In the genomic region with DNA sequence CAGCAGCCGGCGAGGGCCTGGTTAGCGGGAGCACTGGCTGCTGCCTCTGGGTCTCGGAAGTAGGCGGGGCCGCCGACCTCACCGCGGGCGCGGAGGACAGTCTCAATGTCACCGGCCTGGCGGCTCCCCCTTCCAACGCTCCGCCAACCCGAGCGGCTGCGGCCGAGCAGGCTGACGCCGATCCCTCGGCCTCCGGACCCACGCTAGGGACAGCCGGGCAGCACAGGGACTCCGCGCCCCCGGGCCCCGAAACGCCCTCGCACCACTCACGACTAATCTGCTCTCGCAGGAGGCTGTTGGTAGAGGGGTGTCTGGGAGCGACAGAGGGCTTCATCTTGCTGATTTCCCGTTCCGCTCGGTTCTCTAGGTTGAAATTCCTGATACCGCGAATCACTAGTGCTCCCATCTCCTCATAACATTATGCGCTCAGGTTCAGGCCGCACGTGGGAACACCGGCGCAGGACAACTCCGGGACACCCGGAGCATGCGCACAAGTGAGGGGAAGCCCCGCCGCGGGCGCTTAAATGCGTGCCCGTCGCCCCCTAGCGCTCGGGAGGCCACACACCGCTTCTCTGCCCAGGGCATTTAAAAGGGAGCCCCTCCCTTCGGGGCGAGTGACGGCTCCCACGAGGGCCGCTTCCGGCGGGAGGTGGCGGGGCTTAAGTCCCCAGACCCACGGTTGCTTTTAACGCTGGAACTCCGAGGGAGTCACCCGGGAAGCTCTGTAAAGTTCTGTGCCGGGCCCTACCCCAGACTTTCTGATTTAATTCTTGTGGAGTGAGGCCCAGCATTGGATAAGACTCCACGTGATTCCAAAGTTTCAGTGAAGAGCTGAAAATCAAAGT, we compare ENCODE assay signal across 1 cellular context.
A peak's percentile ranks its signal among the peaks of the same experiment; 100 is the strongest.
TF ChIP-seq lines count a peak whose summit lies in the region.

A gene (minus strand): TSS at position 496 of the 845 bp plus-strand sequence. CDS start 90 bp downstream, at position 406.

TF ChIP-seq in GM12878, 131 proteins besides CTCF, POLR2A, EP300 and RAD21 (continues in another document):
- TF ChIP-seq, protein P1, sequence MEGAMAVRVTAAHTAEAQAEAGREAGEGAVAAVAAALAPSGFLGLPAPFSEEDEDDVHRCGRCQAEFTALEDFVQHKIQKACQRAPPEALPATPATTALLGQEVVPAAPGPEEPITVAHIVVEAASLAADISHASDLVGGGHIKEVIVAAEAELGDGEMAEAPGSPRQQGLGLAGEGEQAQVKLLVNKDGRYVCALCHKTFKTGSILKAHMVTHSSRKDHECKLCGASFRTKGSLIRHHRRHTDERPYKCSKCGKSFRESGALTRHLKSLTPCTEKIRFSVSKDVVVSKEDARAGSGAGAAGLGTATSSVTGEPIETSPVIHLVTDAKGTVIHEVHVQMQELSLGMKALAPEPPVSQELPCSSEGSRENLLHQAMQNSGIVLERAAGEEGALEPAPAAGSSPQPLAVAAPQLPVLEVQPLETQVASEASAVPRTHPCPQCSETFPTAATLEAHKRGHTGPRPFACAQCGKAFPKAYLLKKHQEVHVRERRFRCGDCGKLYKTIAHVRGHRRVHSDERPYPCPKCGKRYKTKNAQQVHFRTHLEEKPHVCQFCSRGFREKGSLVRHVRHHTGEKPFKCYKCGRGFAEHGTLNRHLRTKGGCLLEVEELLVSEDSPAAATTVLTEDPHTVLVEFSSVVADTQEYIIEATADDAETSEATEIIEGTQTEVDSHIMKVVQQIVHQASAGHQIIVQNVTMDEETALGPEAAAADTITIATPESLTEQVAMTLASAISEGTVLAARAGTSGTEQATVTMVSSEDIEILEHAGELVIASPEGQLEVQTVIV (IDR thresholded peaks at IDR 0.05; ENCODE audit: borderline replicate concordance, partially characterized antibody): no peak
- TF ChIP-seq NBN (IDR thresholded peaks at IDR 0.05) (0 out of 2 replicates have a peak, but pooled peaks have one; percentile 23), EED (IDR thresholded peaks at IDR 0.05; ENCODE audit: low read depth) (peak; percentile 7; the same call in 1 of the 2 replicates), LARP7 (IDR thresholded peaks at IDR 0.05) (peak; percentile 72; the same call in 1 of the 2 replicates), CBX3 (IDR thresholded peaks at IDR 0.05; ENCODE audit: borderline replicate concordance, low read depth) (no peak), ESRRA (IDR thresholded peaks at IDR 0.05; ENCODE audit: low read length) (no peak), IRF4 (IDR thresholded peaks at IDR 0.05; ENCODE audit: low read depth, low read length) (no peak), ZZZ3 (IDR thresholded peaks at IDR 0.05; ENCODE audit: control insufficient read depth, insufficient read length, low read depth) (no peak), NFXL1 (IDR thresholded peaks at IDR 0.05; ENCODE audit: borderline replicate concordance) (0 out of 2 replicates have a peak, but pooled peaks have one; percentile 64), BRCA1 (IDR thresholded peaks at IDR 0.05; ENCODE audit: low read depth, low read length) (no peak), RB1 (IDR thresholded peaks at IDR 0.05; ENCODE audit: borderline replicate concordance) (no peak; the same call in 1 of the 2 replicates), TCF3 (IDR thresholded peaks at IDR 0.05; ENCODE audit: borderline replicate concordance, insufficient read depth, low read depth, low read length) (no peak), ZNF622 (IDR thresholded peaks at IDR 0.05) (no peak), SMAD5 (IDR thresholded peaks at IDR 0.05; ENCODE audit: low read depth) (0 out of 2 replicates have a peak, but pooled peaks have one; percentile 60), CHD2 (IDR thresholded peaks at IDR 0.05; ENCODE audit: borderline replicate concordance, low read depth, low read length) (no peak), ZNF274 (IDR thresholded peaks at IDR 0.05; ENCODE audit: insufficient read depth, insufficient read length) (no peak), RCOR1 (conservative IDR thresholded peaks at IDR 0.05; ENCODE audit: low read depth, low read length) (no peak), SUPT20H (IDR thresholded peaks at IDR 0.05; ENCODE audit: borderline replicate concordance, control insufficient read depth, low read depth, low read length) (no peak), MEF2A (IDR thresholded peaks at IDR 0.05; ENCODE audit: insufficient read depth, low read depth, low read length) (no peak), RELA (IDR thresholded peaks at IDR 0.05; ENCODE audit: borderline replicate concordance, partially characterized antibody) (no peak), JUNB (IDR thresholded peaks at IDR 0.05) (no peak), FOS (IDR thresholded peaks at IDR 0.05; ENCODE audit: borderline replicate concordance, extremely low read depth, insufficient read length) (no peak), ZNF24 (IDR thresholded peaks at IDR 0.05) (no peak), RAD51 (IDR thresholded peaks at IDR 0.05) (no peak; the same call in 1 of the 2 replicates), SUZ12 (IDR thresholded peaks at IDR 0.05; ENCODE audit: unreplicated experiment) (no peak), FOXM1 (IDR thresholded peaks at IDR 0.05; ENCODE audit: low read depth, low read length) (no peak), HDGF (IDR thresholded peaks at IDR 0.05) (no peak), ZNF207 (IDR thresholded peaks at IDR 0.05; ENCODE audit: borderline replicate concordance) (0 out of 2 replicates have a peak, but pooled peaks have one; percentile 68)
- TF ChIP-seq, protein P2, sequence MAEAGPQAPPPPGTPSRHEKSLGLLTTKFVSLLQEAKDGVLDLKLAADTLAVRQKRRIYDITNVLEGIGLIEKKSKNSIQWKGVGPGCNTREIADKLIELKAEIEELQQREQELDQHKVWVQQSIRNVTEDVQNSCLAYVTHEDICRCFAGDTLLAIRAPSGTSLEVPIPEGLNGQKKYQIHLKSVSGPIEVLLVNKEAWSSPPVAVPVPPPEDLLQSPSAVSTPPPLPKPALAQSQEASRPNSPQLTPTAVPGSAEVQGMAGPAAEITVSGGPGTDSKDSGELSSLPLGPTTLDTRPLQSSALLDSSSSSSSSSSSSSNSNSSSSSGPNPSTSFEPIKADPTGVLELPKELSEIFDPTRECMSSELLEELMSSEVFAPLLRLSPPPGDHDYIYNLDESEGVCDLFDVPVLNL (IDR thresholded peaks at IDR 0.05; ENCODE audit: low read depth, low read length): no peak
- TF ChIP-seq, protein P3, sequence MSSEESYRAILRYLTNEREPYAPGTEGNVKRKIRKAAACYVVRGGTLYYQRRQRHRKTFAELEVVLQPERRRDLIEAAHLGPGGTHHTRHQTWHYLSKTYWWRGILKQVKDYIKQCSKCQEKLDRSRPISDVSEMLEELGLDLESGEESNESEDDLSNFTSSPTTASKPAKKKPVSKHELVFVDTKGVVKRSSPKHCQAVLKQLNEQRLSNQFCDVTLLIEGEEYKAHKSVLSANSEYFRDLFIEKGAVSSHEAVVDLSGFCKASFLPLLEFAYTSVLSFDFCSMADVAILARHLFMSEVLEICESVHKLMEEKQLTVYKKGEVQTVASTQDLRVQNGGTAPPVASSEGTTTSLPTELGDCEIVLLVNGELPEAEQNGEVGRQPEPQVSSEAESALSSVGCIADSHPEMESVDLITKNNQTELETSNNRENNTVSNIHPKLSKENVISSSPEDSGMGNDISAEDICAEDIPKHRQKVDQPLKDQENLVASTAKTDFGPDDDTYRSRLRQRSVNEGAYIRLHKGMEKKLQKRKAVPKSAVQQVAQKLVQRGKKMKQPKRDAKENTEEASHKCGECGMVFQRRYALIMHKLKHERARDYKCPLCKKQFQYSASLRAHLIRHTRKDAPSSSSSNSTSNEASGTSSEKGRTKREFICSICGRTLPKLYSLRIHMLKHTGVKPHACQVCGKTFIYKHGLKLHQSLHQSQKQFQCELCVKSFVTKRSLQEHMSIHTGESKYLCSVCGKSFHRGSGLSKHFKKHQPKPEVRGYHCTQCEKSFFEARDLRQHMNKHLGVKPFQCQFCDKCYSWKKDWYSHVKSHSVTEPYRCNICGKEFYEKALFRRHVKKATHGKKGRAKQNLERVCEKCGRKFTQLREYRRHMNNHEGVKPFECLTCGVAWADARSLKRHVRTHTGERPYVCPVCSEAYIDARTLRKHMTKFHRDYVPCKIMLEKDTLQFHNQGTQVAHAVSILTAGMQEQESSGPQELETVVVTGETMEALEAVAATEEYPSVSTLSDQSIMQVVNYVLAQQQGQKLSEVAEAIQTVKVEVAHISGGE (CRISPR knock-in tag; IDR thresholded peaks at IDR 0.05): no peak
- TF ChIP-seq, protein P4, sequence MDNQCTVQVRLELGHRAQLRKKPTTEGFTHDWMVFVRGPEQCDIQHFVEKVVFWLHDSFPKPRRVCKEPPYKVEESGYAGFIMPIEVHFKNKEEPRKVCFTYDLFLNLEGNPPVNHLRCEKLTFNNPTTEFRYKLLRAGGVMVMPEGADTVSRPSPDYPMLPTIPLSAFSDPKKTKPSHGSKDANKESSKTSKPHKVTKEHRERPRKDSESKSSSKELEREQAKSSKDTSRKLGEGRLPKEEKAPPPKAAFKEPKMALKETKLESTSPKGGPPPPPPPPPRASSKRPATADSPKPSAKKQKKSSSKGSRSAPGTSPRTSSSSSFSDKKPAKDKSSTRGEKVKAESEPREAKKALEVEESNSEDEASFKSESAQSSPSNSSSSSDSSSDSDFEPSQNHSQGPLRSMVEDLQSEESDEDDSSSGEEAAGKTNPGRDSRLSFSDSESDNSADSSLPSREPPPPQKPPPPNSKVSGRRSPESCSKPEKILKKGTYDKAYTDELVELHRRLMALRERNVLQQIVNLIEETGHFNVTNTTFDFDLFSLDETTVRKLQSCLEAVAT (IDR thresholded peaks at IDR 0.05): no peak
- TF ChIP-seq, protein P5, sequence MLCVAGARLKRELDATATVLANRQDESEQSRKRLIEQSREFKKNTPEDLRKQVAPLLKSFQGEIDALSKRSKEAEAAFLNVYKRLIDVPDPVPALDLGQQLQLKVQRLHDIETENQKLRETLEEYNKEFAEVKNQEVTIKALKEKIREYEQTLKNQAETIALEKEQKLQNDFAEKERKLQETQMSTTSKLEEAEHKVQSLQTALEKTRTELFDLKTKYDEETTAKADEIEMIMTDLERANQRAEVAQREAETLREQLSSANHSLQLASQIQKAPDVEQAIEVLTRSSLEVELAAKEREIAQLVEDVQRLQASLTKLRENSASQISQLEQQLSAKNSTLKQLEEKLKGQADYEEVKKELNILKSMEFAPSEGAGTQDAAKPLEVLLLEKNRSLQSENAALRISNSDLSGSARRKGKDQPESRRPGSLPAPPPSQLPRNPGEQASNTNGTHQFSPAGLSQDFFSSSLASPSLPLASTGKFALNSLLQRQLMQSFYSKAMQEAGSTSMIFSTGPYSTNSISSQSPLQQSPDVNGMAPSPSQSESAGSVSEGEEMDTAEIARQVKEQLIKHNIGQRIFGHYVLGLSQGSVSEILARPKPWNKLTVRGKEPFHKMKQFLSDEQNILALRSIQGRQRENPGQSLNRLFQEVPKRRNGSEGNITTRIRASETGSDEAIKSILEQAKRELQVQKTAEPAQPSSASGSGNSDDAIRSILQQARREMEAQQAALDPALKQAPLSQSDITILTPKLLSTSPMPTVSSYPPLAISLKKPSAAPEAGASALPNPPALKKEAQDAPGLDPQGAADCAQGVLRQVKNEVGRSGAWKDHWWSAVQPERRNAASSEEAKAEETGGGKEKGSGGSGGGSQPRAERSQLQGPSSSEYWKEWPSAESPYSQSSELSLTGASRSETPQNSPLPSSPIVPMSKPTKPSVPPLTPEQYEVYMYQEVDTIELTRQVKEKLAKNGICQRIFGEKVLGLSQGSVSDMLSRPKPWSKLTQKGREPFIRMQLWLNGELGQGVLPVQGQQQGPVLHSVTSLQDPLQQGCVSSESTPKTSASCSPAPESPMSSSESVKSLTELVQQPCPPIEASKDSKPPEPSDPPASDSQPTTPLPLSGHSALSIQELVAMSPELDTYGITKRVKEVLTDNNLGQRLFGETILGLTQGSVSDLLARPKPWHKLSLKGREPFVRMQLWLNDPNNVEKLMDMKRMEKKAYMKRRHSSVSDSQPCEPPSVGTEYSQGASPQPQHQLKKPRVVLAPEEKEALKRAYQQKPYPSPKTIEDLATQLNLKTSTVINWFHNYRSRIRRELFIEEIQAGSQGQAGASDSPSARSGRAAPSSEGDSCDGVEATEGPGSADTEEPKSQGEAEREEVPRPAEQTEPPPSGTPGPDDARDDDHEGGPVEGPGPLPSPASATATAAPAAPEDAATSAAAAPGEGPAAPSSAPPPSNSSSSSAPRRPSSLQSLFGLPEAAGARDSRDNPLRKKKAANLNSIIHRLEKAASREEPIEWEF (IDR thresholded peaks at IDR 0.05; ENCODE audit: insufficient replicate concordance, low read depth, low read length): no peak
- TF ChIP-seq, protein P6, sequence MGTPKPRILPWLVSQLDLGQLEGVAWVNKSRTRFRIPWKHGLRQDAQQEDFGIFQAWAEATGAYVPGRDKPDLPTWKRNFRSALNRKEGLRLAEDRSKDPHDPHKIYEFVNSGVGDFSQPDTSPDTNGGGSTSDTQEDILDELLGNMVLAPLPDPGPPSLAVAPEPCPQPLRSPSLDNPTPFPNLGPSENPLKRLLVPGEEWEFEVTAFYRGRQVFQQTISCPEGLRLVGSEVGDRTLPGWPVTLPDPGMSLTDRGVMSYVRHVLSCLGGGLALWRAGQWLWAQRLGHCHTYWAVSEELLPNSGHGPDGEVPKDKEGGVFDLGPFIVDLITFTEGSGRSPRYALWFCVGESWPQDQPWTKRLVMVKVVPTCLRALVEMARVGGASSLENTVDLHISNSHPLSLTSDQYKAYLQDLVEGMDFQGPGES (IDR thresholded peaks at IDR 0.05): no peak
- TF ChIP-seq, protein P7, sequence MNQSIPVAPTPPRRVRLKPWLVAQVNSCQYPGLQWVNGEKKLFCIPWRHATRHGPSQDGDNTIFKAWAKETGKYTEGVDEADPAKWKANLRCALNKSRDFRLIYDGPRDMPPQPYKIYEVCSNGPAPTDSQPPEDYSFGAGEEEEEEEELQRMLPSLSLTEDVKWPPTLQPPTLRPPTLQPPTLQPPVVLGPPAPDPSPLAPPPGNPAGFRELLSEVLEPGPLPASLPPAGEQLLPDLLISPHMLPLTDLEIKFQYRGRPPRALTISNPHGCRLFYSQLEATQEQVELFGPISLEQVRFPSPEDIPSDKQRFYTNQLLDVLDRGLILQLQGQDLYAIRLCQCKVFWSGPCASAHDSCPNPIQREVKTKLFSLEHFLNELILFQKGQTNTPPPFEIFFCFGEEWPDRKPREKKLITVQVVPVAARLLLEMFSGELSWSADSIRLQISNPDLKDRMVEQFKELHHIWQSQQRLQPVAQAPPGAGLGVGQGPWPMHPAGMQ (IDR thresholded peaks at IDR 0.05; ENCODE audit: borderline replicate concordance): no peak
- TF ChIP-seq, protein P8, sequence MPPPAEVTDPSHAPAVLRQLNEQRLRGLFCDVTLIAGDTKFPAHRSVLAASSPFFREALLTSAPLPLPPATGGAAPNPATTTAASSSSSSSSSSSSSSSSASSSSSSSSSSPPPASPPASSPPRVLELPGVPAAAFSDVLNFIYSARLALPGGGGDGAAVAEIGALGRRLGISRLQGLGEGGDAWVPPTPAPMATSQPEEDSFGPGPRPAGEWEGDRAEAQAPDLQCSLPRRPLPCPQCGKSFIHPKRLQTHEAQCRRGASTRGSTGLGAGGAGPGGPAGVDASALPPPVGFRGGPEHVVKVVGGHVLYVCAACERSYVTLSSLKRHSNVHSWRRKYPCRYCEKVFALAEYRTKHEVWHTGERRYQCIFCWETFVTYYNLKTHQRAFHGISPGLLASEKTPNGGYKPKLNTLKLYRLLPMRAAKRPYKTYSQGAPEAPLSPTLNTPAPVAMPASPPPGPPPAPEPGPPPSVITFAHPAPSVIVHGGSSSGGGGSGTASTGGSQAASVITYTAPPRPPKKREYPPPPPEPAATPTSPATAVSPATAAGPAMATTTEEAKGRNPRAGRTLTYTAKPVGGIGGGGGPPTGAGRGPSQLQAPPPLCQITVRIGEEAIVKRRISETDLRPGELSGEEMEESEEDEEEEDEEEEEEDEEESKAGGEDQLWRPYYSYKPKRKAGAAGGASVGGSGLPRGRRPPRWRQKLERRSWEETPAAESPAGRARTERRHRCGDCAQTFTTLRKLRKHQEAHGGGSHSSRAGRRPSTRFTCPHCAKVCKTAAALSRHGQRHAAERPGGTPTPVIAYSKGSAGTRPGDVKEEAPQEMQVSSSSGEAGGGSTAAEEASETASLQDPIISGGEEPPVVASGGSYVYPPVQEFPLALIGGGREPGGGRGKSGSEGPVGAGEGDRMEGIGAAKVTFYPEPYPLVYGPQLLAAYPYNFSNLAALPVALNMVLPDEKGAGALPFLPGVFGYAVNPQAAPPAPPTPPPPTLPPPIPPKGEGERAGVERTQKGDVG (CRISPR knock-in tag; IDR thresholded peaks at IDR 0.05): no peak
